In the genomic region with DNA sequence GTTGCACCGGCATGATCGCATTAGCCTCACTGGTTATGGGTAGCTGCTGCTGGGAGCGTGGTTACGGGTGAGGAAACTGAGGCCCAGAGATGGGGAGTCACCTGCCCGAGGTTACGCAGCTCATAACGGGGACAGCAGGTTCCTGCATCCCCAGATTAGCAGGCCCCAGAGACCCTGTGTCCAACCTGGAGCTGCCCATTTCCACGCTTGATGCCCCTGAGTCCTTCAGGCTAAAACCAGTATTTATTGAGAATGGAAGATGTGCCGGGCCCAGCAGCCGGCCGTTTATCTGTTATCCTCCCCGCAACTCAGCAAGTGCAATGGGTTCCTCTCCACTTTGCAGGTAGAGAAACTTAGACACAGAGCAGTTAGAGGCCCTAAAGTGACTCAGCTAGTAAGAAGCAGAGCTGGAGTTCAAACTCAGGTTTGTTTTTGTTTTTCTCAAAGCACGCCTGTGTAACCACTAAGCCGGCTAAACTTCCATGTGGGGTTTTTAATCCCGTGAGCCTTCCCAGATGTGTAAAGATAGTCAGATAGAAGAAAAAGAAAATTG, we compare ENCODE assay signal across 8 cellular contexts. TPM values are rescaled to one million over a fixed set of nuclear protein-coding genes. Genes with fewer than 3 reads are reported as not detected.
DNase-seq lines count a peak whose midpoint lies in the region; ATAC-seq and TF ChIP-seq lines count a peak whose summit lies in the region.

No MANE protein-coding gene starts in this region.

- H3K36me3 ChIP-seq in heart right ventricle, result no peaks in the 10 kb centered on the region
- H3K36me3 ChIP-seq in Peyer's patch, result no peaks in the 10 kb centered on the region
- no peaks in the 10 kb centered on the region for H3K36me3 ChIP-seq in mesendoderm (ENCODE audit: control insufficient read depth, insufficient read depth, low read length)
- no peaks in the 10 kb centered on the region for H3K36me3 ChIP-seq in urinary bladder (ENCODE audit: insufficient read depth)

- no peak overlapping the region for H2BK5ac ChIP-seq in mesendoderm (ENCODE audit: low read length)

- peak in 1 of 2 donors; percentile 36 for DNase-seq in heart right ventricle
- DNase-seq in cardiac septum (ENCODE audit: low spot score), result no peak
- peak in 1 of 3 donors; percentile 20 for DNase-seq in Peyer's patch
- peak; percentile 52 for DNase-seq in dedifferentiated amniotic fluid mesenchymal stem cell (ENCODE audit: extremely low spot score)
- peak; percentile 47 for DNase-seq in mesendoderm
- DNase-seq in NCI-H2107 treated with DMSO at 0.1 percent for 48 hours (lab: John Stamatoyannopoulos, UW; ENCODE audit: unreplicated experiment), result no peak

- H4K8ac ChIP-seq in mesendoderm (ENCODE audit: low read depth, low read length), result no peak overlapping the region

- H3K4me1 ChIP-seq in heart right ventricle (peaks cover 0 to 37% (median 23%) of the 10 kb centered on the region in 9 donors), Peyer's patch (peaks cover 0 to 13% (median 0%) of the 10 kb centered on the region in 4 donors), mesendoderm (ENCODE audit: control insufficient read depth, low read depth, low read length) (peaks cover 9% of the 10 kb centered on the region), urinary bladder (ENCODE audit: insufficient read depth) (peaks cover 2% of the 10 kb centered on the region)

- H3K23ac ChIP-seq in mesendoderm (ENCODE audit: low read length), result peak overlapping the region; percentile 57

- H2AK5ac ChIP-seq in mesendoderm (ENCODE audit: low read length), result peak overlapping the region; percentile 54

- peak overlapping the region; percentile 75 for H3K18ac ChIP-seq in mesendoderm (ENCODE audit: low read length)

- H3K79me2 ChIP-seq in mesendoderm (ENCODE audit: control insufficient read depth, insufficient read depth, low read length), result peaks cover 50% of the 10 kb centered on the region

- peaks cover 19% of the 10 kb centered on the region for H3K79me1 ChIP-seq in mesendoderm (ENCODE audit: low read length)

- WGBS in heart right ventricle, 2 donors, result 0 to 1% methylated on average over 15 of the region's 15 CpGs
- WGBS in mesendoderm (ENCODE audit: extremely low coverage, insufficient coverage, low lambda C conversion rate), result no CpG with 5 or more reads among the region's 15 CpGs
- WGBS in urinary bladder, result under 1% methylated on average over 15 of the region's 15 CpGs

- H3K56ac ChIP-seq in mesendoderm (ENCODE audit: low read length), result peak overlapping the region; percentile 93

- no peak overlapping the region for H2BK15ac ChIP-seq in mesendoderm (replicated peaks; ENCODE audit: low read depth)

- peak overlapping the region; percentile 78 for H3K9ac ChIP-seq in mesendoderm (ENCODE audit: low read length)

- no peak overlapping the region for H2BK120ac ChIP-seq in mesendoderm (ENCODE audit: low read depth, low read length)

- H3K4me2 ChIP-seq in mesendoderm (ENCODE audit: low read length), result peak overlapping the region; percentile 87

- H3K4ac ChIP-seq in mesendoderm (ENCODE audit: low read depth, low read length), result peak overlapping the region; percentile 82

- TF ChIP-seq POLR2A in Peyer's patch (IDR thresholded peaks at IDR 0.05), result no peak

- H3K27me3 ChIP-seq in heart right ventricle (no peaks in the 10 kb centered on the region), Peyer's patch (no peaks in the 10 kb centered on the region), mesendoderm (ENCODE audit: insufficient read depth, low read length, poor library complexity) (no peaks in the 10 kb centered on the region)

- TF ChIP-seq CTCF in heart right ventricle (IDR thresholded peaks at IDR 0.05), result no peak
- TF ChIP-seq CTCF in Peyer's patch (IDR thresholded peaks at IDR 0.05), result no peak

- peak in 5 of 8 donors; percentile 1 to 22 (median 10) for ATAC-seq in heart right ventricle
- ATAC-seq in HG02884 (IDR thresholded peaks at IDR 0.05; ENCODE audit: unreplicated experiment), result peak; percentile 12

- no peak overlapping the region for H4K5ac ChIP-seq in mesendoderm (ENCODE audit: low read length)

- H3K27ac ChIP-seq in heart right ventricle (peak overlapping the region; percentile 94 to 100 (median 99)), Peyer's patch (peak overlapping the region; percentile 87 to 97 (median 91)), mesendoderm (ENCODE audit: low read depth, low read length) (no peak overlapping the region), urinary bladder (ENCODE audit: low read depth) (peak overlapping the region; percentile 95)

- H3K9me3 ChIP-seq in heart right ventricle, result no peaks in the 10 kb centered on the region
- H3K9me3 ChIP-seq in Peyer's patch, result no peaks in the 10 kb centered on the region

- intact Hi-C loops in heart right ventricle (cut with DNase I), result loop anchor here in 2 of 10 donors (5.0 to 10.0 kb wide), 3 partner anchors 264 to 634 kb away; no protein-coding TSS in a partner anchor
- intact Hi-C loops in cardiac septum (cut with DNase I), result no loop called here

- H3K4me3 ChIP-seq in heart right ventricle (peak overlapping the region; percentile 76 to 99 (median 91)), Peyer's patch (peak overlapping the region; percentile 82 to 99 (median 96)), mesendoderm (ENCODE audit: low read length) (peak overlapping the region; percentile 87), urinary bladder (ENCODE audit: low read depth, low read length) (peak overlapping the region; percentile 92)

RNA-seq across cellular contexts. Expression of gene PFDN4, which starts 0.7 kb away (rescaled TPM):
- total RNA-seq in heart right ventricle (10 to 100 TPM; 21.9 to 37.0 (median 28.2) TPM), cardiac septum (28.1 TPM), Peyer's patch (10 to 100 TPM; 11.0 to 33.0 (median 28.0) TPM), urinary bladder (102 TPM)
- polyA plus RNA-seq in heart right ventricle (10 to 100 TPM; 44.0 to 56.3 TPM), urinary bladder (61.3 TPM)
- 263 TPM for polyA plus RNA-seq in mesendoderm (2013, experiment 1 of 2)
- polyA plus RNA-seq in mesendoderm (2013, experiment 2 of 2), result 260 TPM

RNA-seq across cellular contexts. Expression of gene CYP24A1, which starts 34.8 kb away (rescaled TPM):
- not detected for total RNA-seq in heart right ventricle
- not detected for polyA plus RNA-seq in heart right ventricle
- total RNA-seq in cardiac septum, result not detected
- total RNA-seq in Peyer's patch, result not detected
- polyA plus RNA-seq in mesendoderm (2013, experiment 1 of 2), result 0.81 TPM
- 0.91 TPM for polyA plus RNA-seq in mesendoderm (2013, experiment 2 of 2)
- 2.6 TPM for total RNA-seq in urinary bladder
- 2.2 TPM for polyA plus RNA-seq in urinary bladder

Comparison
In these comparisons a context has a peak if more than half of its experiments do, and no peak if none do; other contexts are left out.
1. DNase-seq: peak in dedifferentiated amniotic fluid mesenchymal stem cell (single experiment) and mesendoderm (single experiment); none in cardiac septum (single experiment) and NCI-H2107 treated with DMSO at 0.1 percent for 48 hours (single experiment).
2. Peak in every context shown above with its lines, with median percentiles within 50 percentile points of each other: H3K4me3 ChIP-seq.